In the genomic region with DNA sequence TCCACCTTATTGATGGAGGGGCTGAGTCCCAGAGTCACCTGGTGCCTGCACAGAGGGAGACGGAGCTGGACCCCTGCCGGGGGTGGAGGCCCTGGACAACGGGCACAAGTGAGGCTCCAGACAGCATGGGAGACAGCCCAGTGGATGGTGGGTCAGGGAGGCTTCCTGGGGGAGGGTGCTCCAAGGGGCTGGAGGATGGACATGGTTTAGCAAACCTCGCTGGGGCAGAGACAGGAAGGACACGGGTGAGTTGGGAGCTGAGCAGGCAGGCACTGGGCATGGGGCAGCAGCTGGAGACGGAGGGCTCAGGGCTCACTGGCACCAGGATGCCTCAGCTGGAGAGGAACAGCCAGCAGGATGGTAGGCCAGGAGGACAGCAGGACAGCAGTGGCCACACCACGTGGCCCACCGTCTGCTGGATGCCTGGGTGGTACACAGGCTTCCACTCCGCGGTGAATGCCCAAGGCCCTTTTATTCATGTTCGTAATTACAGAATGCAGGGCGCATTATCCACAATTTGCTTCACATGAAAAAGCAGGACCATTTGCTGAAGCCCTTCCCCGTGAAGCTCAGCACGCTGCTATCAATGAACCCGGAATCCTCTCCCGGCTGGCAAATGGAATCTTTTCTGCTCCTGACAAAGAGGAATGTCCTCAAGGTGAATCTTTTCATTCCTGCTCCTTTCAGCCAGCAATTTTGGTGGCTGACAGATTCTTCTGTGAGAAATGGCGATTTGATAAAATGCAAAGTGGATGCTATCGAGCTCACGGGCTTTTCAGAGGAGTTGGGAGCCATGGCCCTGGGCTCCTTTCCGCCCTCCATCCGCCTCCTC, we compare ENCODE assay signal across 29 cellular contexts.
DNase-seq lines count a peak whose midpoint lies in the region; ATAC-seq, FAIRE-seq and TF ChIP-seq lines count a peak whose summit lies in the region.
"Had no signal": no experiment of that assay in that cellular context is flagged by ENCODE, and none has a peak within 500 bp of the region (broad histone marks: within the 10 kb centered on the region; RNA-seq: fewer than 3 reads in every experiment).

No MANE protein-coding gene starts in this region.

- H3K27ac ChIP-seq in lung (ENCODE audit: low read depth in 1 of 2, low read length in 1 of 2), result no peak overlapping the region
- H3K27ac ChIP-seq in kidney (ENCODE audit: low read depth in 2 of 2, low read length in 2 of 2), result no peak overlapping the region
- H3K27ac ChIP-seq: cardiac muscle cell, prostate gland, testis had no signal

- no peak overlapping the region for H3K4me3 Mint-ChIP-seq in stimulated activated effector memory CD8-positive, alpha-beta T cell treated with anti-CD3 and anti-CD28 coated beads, Interleukin-12 subunit alpha, Interleukin-12 subunit beta, amount 100 ng/mL, for 72 hours
- H3K4me3 Mint-ChIP-seq: activated CD4-positive, alpha-beta T cell treated with anti-CD3 and anti-CD28 coated beads for 36 hours; B cell; dendritic cell treated with granulocyte-macrophage colony-stimulating factor and Interleukin-4, amounts not matched to agents 40 ng/mL and 50 ng/mL, for 4 days; nephron progenitor cell; stimulated activated naive B cell treated with anti-CD40 and anti-IgM and Interleukin-4, amounts not matched to agents 10 μg/mL and 1 μg/mL and 100 μg/mL, for 72 hours; T-cell had no signal

- H3K36me3 Mint-ChIP-seq in stimulated activated effector memory CD8-positive, alpha-beta T cell treated with anti-CD3 and anti-CD28 coated beads, Interleukin-12 subunit alpha, Interleukin-12 subunit beta, amount 100 ng/mL, for 72 hours, result peaks cover 12% of the 10 kb centered on the region
- H3K36me3 Mint-ChIP-seq: T-cell had no signal

- no peak for FAIRE-seq in kidney (lab: Jason Lieb, UNC)
- FAIRE-seq: endothelial cell of umbilical vein, GM12891, HepG2, TTC549 had no signal

- H3K27ac Mint-ChIP-seq in stimulated activated effector memory CD8-positive, alpha-beta T cell treated with anti-CD3 and anti-CD28 coated beads, Interleukin-12 subunit alpha, Interleukin-12 subunit beta, amount 100 ng/mL, for 72 hours, result no peak overlapping the region
- H3K27ac Mint-ChIP-seq: activated CD4-positive, alpha-beta T cell treated with anti-CD3 and anti-CD28 coated beads for 36 hours; B cell; dendritic cell treated with granulocyte-macrophage colony-stimulating factor and Interleukin-4, amounts not matched to agents 40 ng/mL and 50 ng/mL, for 4 days; nephron progenitor cell; stimulated activated naive B cell treated with anti-CD40 and anti-IgM and Interleukin-4, amounts not matched to agents 10 μg/mL and 1 μg/mL and 100 μg/mL, for 72 hours; T-cell had no signal

- intact Hi-C loops in kidney (cut with DNase I), result no loop called here

- no peaks in the 10 kb centered on the region for H3K36me3 ChIP-seq in lung (ENCODE audit: control insufficient read depth in 2 of 2, insufficient read depth in 2 of 2, low read length in 2 of 2)
- H3K36me3 ChIP-seq in kidney (ENCODE audit: control insufficient read depth in 1 of 2, insufficient read depth in 2 of 2, low read length in 2 of 2), result no peaks in the 10 kb centered on the region
- H3K36me3 ChIP-seq: cardiac muscle cell, prostate gland had no signal

- peaks cover 6% of the 10 kb centered on the region for H3K9me3 Mint-ChIP-seq in stimulated activated effector memory CD8-positive, alpha-beta T cell treated with anti-CD3 and anti-CD28 coated beads, Interleukin-12 subunit alpha, Interleukin-12 subunit beta, amount 100 ng/mL, for 72 hours

- peak; percentile 9 for DNase-seq in activated CD4-positive, CD25-positive, alpha-beta regulatory T cell treated with anti-CD3 and anti-CD28 coated beads, Interleukin-2, amount 50 U/mL, for 72 hours
- peak; percentile 7 for DNase-seq in activated CD8-positive, alpha-beta memory T cell treated with anti-CD3 and anti-CD28 coated beads, Interleukin-2, amount 50 U/mL, for 4 hours
- DNase-seq in lung (ENCODE audit: low spot score), result peak; percentile 28
- peak; percentile 1 to 43 for DNase-seq in stimulated activated effector memory CD8-positive, alpha-beta T cell treated with anti-CD3 and anti-CD28 coated beads, Interleukin-12 subunit alpha, Interleukin-12 subunit beta, amount 100 ng/mL, for 72 hours (ENCODE audit: low spot score in 2 of 2)
- no peak for DNase-seq in kidney
- DNase-seq: 8988T; activated CD4-positive, alpha-beta T cell treated with anti-CD3 and anti-CD28 coated beads for 36 hours; activated naive CD4-positive, alpha-beta T cell treated with Interleukin-2 at 50 U/mL for 16 hours; amniotic stem cell; DMS79 treated with DMSO at 0.1 percent for 48 hours; NCI-H1105; NCI-H2081 treated with DMSO at 0.1 percent for 48 hours; NCI-H446; nephron progenitor cell; SHP77; stimulated activated naive B cell treated with anti-CD40 and anti-IgM and Interleukin-4, amounts not matched to agents 10 μg/mL and 1 μg/mL and 100 μg/mL, for 72 hours; testis had no signal

- H3K4me1 Mint-ChIP-seq in stimulated activated effector memory CD8-positive, alpha-beta T cell treated with anti-CD3 and anti-CD28 coated beads, Interleukin-12 subunit alpha, Interleukin-12 subunit beta, amount 100 ng/mL, for 72 hours, result peaks cover 4% of the 10 kb centered on the region
- H3K4me1 Mint-ChIP-seq: activated CD4-positive, alpha-beta T cell treated with anti-CD3 and anti-CD28 coated beads for 36 hours; B cell; T-cell had no signal

- H3K4me1 ChIP-seq in lung (ENCODE audit: control insufficient read depth in 2 of 2, insufficient read depth in 2 of 2, low read length in 2 of 2) (peaks cover 0 to 12% of the 10 kb centered on the region in 2 donors), kidney (ENCODE audit: control insufficient read depth in 1 of 2, insufficient read depth in 1 of 2, low read depth in 1 of 2, low read length in 2 of 2) (peaks cover 0 to 8% of the 10 kb centered on the region in 2 donors)
- H3K4me1 ChIP-seq: prostate gland had no signal

- no peak overlapping the region for H3K9ac ChIP-seq in kidney (ENCODE audit: low read length in 2 of 2)

- ATAC-seq in activated CD4-positive, CD25-positive, alpha-beta regulatory T cell treated with anti-CD3 and anti-CD28 coated beads, Interleukin-2, amount 50 U/mL, for 24 hours, result no peak
- ATAC-seq in lung (ENCODE audit: insufficient read depth, low FRiP score) (no peak), HG02588 (IDR thresholded peaks at IDR 0.05; ENCODE audit: unreplicated experiment) (no peak), GM19467 (IDR thresholded peaks at IDR 0.05; ENCODE audit: unreplicated experiment) (no peak)
- ATAC-seq in stimulated activated effector memory CD8-positive, alpha-beta T cell treated with anti-CD3 and anti-CD28 coated beads, Interleukin-12 subunit alpha, Interleukin-12 subunit beta, amount 100 ng/mL, for 72 hours, result no peak
- ATAC-seq: activated CD4-positive, alpha-beta T cell treated with anti-CD3 and anti-CD28 coated beads for 36 hours; stimulated activated naive B cell treated with anti-CD40 and anti-IgM and Interleukin-4, amounts not matched to agents 10 μg/mL and 1 μg/mL and 100 μg/mL, for 72 hours had no signal

- TF ChIP-seq CTCF in lung (IDR thresholded peaks at IDR 0.05; ENCODE audit: control extremely low read depth, extremely low read depth), result no peak
- TF ChIP-seq CTCF in kidney (IDR thresholded peaks at IDR 0.05; ENCODE audit: borderline replicate concordance, extremely low read depth, insufficient read depth), result no peak

- H3K9me3 ChIP-seq in lung (ENCODE audit: control insufficient read depth in 2 of 2, insufficient read depth in 1 of 2, low read length in 1 of 2) (peaks cover 0 to under 1% of the 10 kb centered on the region in 2 donors), kidney (ENCODE audit: control insufficient read depth in 1 of 2, low read length in 2 of 2) (no peaks in the 10 kb centered on the region)
- H3K9me3 ChIP-seq: prostate gland, testis had no signal

- WGBS in lung, 2 donors, result 90 to 94% methylated on average over 21 of the region's 21 CpGs

- no peak overlapping the region for H3K4me3 ChIP-seq in lung
- H3K4me3 ChIP-seq in kidney (ENCODE audit: low read length in 2 of 2), result no peak overlapping the region
- H3K4me3 ChIP-seq: cardiac muscle cell, prostate gland, testis had no signal

- H3K27me3 ChIP-seq in lung (ENCODE audit: control insufficient read depth, insufficient read depth), result no peaks in the 10 kb centered on the region
- H3K27me3 ChIP-seq: cardiac muscle cell, testis had no signal
